In genomic region chr11:6655790-6656580, GRCh38 we compare ENCODE assay signal across 8 cellular contexts. TPM values are rescaled to one million over a fixed set of nuclear protein-coding genes. Genes with fewer than 3 reads are reported as not detected.
A peak's percentile ranks its signal among the peaks of the same experiment; 100 is the strongest.
DNase-seq lines count a peak whose midpoint lies in the region; ATAC-seq, FAIRE-seq and TF ChIP-seq lines count a peak whose summit lies in the region.

TSS of gene DCHS1 (minus strand) at chr11:6655809. CDS start at chr11:6641613, 14,196 bp downstream.

- peak within 1 kb of the TSS; percentile 60 to 89 (median 85) for H3K27ac Mint-ChIP-seq in nephron

- H3K9me3 Mint-ChIP-seq in nephron: no peaks in the 10 kb centered on the region

- DNase-seq in D721Med (ENCODE audit: insufficient read length, low spot score) (peak; percentile 22), RWPE2 (ENCODE audit: low spot score) (no peak), epidermal melanocyte (ENCODE audit: insufficient read length, low spot score) (no peak), NCI-H524 treated with DMSO at 0.1 percent for 48 hours (lab: John Stamatoyannopoulos, UW) (no peak)

- peak within 1 kb of the TSS; percentile 17 for H3K4me3 ChIP-seq in RWPE2 (ENCODE audit: severe bottlenecking)
- H3K4me3 ChIP-seq in esophagus (ENCODE audit: low read depth in 1 of 2, low read length in 2 of 2): peak within 1 kb of the TSS; percentile 34 to 58

- H3K4me3 Mint-ChIP-seq in nephron: peak within 1 kb of the TSS; percentile 88 to 91 (median 90)

- H3K36me3 ChIP-seq in RWPE2 (ENCODE audit: low read depth): no peaks in the 10 kb centered on the region
- H3K36me3 ChIP-seq in esophagus (ENCODE audit: control insufficient read depth in 2 of 2, insufficient read depth in 2 of 2, low read length in 1 of 2): no peaks in the 10 kb centered on the region

- 14 to 39% methylated on average over 12 to 27 of the region's 56 CpGs for WGBS in esophagus, 2 donors

- peaks cover 45% of the 10 kb centered on the region for H3K27me3 ChIP-seq in RWPE2 (ENCODE audit: insufficient read depth, poor library complexity, severe bottlenecking)
- H3K27me3 ChIP-seq in esophagus (ENCODE audit: control insufficient read depth in 1 of 2, insufficient read depth in 2 of 2, low read length in 2 of 2): no peaks in the 10 kb centered on the region

- H3K36me3 Mint-ChIP-seq in nephron (ENCODE audit: low read depth): no peaks in the 10 kb centered on the region

- H3K4me1 ChIP-seq in RWPE2 (ENCODE audit: insufficient read depth, poor library complexity, severe bottlenecking) (no peaks in the 10 kb centered on the region), esophagus (ENCODE audit: control insufficient read depth in 2 of 2, insufficient read depth in 2 of 2, low read length in 1 of 2) (peaks cover 0 to 2% of the 10 kb centered on the region in 2 donors)

- peaks cover 4% of the 10 kb centered on the region for H3K27me3 Mint-ChIP-seq in nephron (ENCODE audit: low read depth)

- ATAC-seq in RWPE2 (ENCODE audit: low read depth) (0 out of 3 replicates have a peak, but pooled peaks have one; percentile 35), GM21825 (IDR thresholded peaks at IDR 0.05; ENCODE audit: unreplicated experiment) (no peak), HG03045 (IDR thresholded peaks at IDR 0.05; ENCODE audit: unreplicated experiment) (no peak)

- TF ChIP-seq CTCF in D721Med (IDR thresholded peaks at IDR 0.05; ENCODE audit: insufficient read depth, missing control alignments) (no peak), RWPE2 (IDR thresholded peaks at IDR 0.05; ENCODE audit: poor library complexity, severe bottlenecking) (no peak), nephron (IDR thresholded peaks at IDR 0.05; ENCODE audit: unreplicated experiment in 3 of 3) (no peak)

- no peaks in the 10 kb centered on the region for H3K9me3 ChIP-seq in RWPE2 (ENCODE audit: severe bottlenecking)
- no peaks in the 10 kb centered on the region for H3K9me3 ChIP-seq in esophagus (ENCODE audit: control insufficient read depth in 2 of 2, insufficient read depth in 1 of 2, low read depth in 1 of 2, low read length in 1 of 2)

- H3K4me1 Mint-ChIP-seq in nephron: peaks cover 10% of the 10 kb centered on the region

- FAIRE-seq in D721Med (lab: Jason Lieb, UNC): no peak

- H3K27ac ChIP-seq in RWPE2 (ENCODE audit: poor library complexity, severe bottlenecking): no peak within 1 kb of the TSS
- peak within 1 kb of the TSS; percentile 37 to 64 for H3K27ac ChIP-seq in esophagus (ENCODE audit: low read depth in 2 of 2, low read length in 1 of 2)

RNA-seq across cellular contexts. Expression of gene DCHS1, which starts in this region (rescaled TPM):
- polyA plus RNA-seq in esophagus: 1 to 10 TPM; 1.7 to 2.0 TPM
